In the genomic region with DNA sequence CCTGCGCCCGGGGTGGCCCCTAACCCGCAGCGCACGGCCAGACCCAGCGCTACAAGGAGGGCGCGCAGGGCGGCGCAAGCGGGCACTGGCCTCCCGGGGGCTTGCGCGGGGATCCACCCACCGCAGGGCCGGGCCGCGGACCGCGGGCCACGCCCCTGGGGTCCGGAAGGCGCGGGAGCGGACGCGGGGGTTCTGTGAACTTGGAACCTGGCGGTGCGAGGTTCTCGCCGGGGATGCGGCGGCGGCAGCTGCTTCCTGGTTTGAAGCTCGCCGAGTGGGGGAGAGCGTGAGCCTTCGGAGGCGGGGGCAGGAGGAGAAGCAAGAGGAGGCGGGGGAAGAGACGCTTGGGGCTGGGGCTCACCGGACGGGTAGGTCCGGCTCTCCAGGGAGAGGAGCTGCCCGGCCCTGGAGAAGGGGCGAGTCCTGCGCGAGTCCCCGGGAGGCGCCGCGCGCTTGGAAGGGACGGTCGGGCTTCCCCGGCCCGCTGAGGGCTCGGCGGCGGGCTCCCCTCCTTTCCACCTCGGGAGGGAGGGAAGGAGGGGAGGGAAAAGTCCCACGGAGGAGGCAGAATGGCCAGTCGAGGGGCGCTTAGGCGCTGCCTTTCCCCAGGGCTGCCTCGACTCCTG, we compare ENCODE assay signal across 8 cellular contexts. TPM values are rescaled to one million over a fixed set of nuclear protein-coding genes. Genes with fewer than 3 reads are reported as not detected.
DNase-seq lines count a peak whose midpoint lies in the region; ATAC-seq and TF ChIP-seq lines count a peak whose summit lies in the region.

TSS of gene PRKCH (plus strand) at position 195 of the 626 bp plus-strand sequence. CDS start 523 bp downstream, outside the sequence.

- no peaks in the 10 kb centered on the region for H4K20me1 ChIP-seq in SU-DHL-6 (ENCODE audit: low read depth, low read length)

- H3K27me3 ChIP-seq in SU-DHL-6 (ENCODE audit: low read length): no peaks in the 10 kb centered on the region
- H3K27me3 ChIP-seq in heart left ventricle: peaks cover 0 to 20% (median 4%) of the 10 kb centered on the region in 9 donors

- H3K9me3 ChIP-seq in SU-DHL-6 (ENCODE audit: insufficient read depth, low read length): no peaks in the 10 kb centered on the region
- peaks cover 0 to 9% (median 0%) of the 10 kb centered on the region in 12 donors for H3K9me3 ChIP-seq in heart left ventricle

- DNase-seq in ACHN (peak; percentile 55), GM19238 (ENCODE audit: insufficient read length, low spot score) (peak; percentile 35), heart left ventricle (peak; percentile 76 to 90 (median 83)), pulmonary artery endothelial cell (ENCODE audit: low read depth, low spot score) (peak; percentile 83)
- peak; percentile 87 for DNase-seq in activated naive CD8-positive, alpha-beta T cell treated with anti-CD3 and anti-CD28 coated beads, Interleukin-2, amount 10 ng/mL, durations not matched to agents 7 days and 5 days

- H3K4me3 Mint-ChIP-seq in IgD-negative memory B cell: peak within 1 kb of the TSS; percentile 73 to 92 (median 88)
- H3K4me3 Mint-ChIP-seq in activated naive CD8-positive, alpha-beta T cell treated with anti-CD3 and anti-CD28 coated beads, Interleukin-2, amount 10 ng/mL, durations not matched to agents 7 days and 5 days: peak within 1 kb of the TSS; percentile 99

- H3K36me3 ChIP-seq in SU-DHL-6 (ENCODE audit: low read length): no peaks in the 10 kb centered on the region
- no peaks in the 10 kb centered on the region for H3K36me3 ChIP-seq in heart left ventricle
- no peaks in the 10 kb centered on the region for H3K36me3 ChIP-seq in urinary bladder (ENCODE audit: insufficient read depth)

- no peak within 1 kb of the TSS for H2AFZ ChIP-seq in SU-DHL-6 (ENCODE audit: low read depth, low read length, severe bottlenecking)

- H3K4me2 ChIP-seq in SU-DHL-6 (ENCODE audit: low read depth, low read length, poor library complexity, severe bottlenecking): peak within 1 kb of the TSS; percentile 19

- peaks cover 0 to 3% (median 0%) of the 10 kb centered on the region in 3 donors for H3K9me3 Mint-ChIP-seq in IgD-negative memory B cell
- H3K9me3 Mint-ChIP-seq in activated naive CD8-positive, alpha-beta T cell treated with anti-CD3 and anti-CD28 coated beads, Interleukin-2, amount 10 ng/mL, durations not matched to agents 7 days and 5 days: no peaks in the 10 kb centered on the region

- in situ Hi-C loops in ACHN (cut with HindIII; ENCODE audit: low pct_ligation_motif_present, low pct_unique_long_range_greater_than_20kb, low sequenced_read_pairs): no loop called here

- H3K79me2 ChIP-seq in SU-DHL-6 (ENCODE audit: insufficient read depth, low read length): no peaks in the 10 kb centered on the region

- no peaks in the 10 kb centered on the region for H3F3A ChIP-seq in SU-DHL-6 (ENCODE audit: insufficient read depth)

- TF ChIP-seq CTCF in SU-DHL-6 (IDR thresholded peaks at IDR 0.05; ENCODE audit: insufficient read depth, low read length, poor library complexity, severe bottlenecking): no peak
- TF ChIP-seq CTCF in heart left ventricle (IDR thresholded peaks at IDR 0.05): peak in 7 of 12 donors; percentile 12 to 44 (median 26)

- POLR2A ChIA-PET in activated naive CD8-positive, alpha-beta T cell treated with anti-CD3 and anti-CD28 coated beads, Interleukin-2, amount 10 ng/mL, durations not matched to agents 7 days and 5 days (lab: Charles Lee): interaction anchor here (0.6 to 6.4 kb wide), 23 partner anchors 13 to 440 kb away, joined by 3 to 188 read pairs (median 4); partner anchors contain the start of gene SNAPC1

- H3K4me1 ChIP-seq in heart left ventricle (peaks cover 0 to 20% (median 7%) of the 10 kb centered on the region in 12 donors), urinary bladder (ENCODE audit: insufficient read depth) (no peaks in the 10 kb centered on the region)

- H3K9ac ChIP-seq in SU-DHL-6 (ENCODE audit: low read length): no peak within 1 kb of the TSS

- no peaks in the 10 kb centered on the region for H3K9me2 ChIP-seq in SU-DHL-6 (replicated peaks; ENCODE audit: insufficient read depth, low read length)

- H3K27ac Mint-ChIP-seq in IgD-negative memory B cell: peak within 1 kb of the TSS in 1 of 3 donors; percentile 47
- peak within 1 kb of the TSS; percentile 96 for H3K27ac Mint-ChIP-seq in activated naive CD8-positive, alpha-beta T cell treated with anti-CD3 and anti-CD28 coated beads, Interleukin-2, amount 10 ng/mL, durations not matched to agents 7 days and 5 days

- H3K4me1 Mint-ChIP-seq in IgD-negative memory B cell: peaks cover 0 to 9% (median 9%) of the 10 kb centered on the region in 3 donors
- H3K4me1 Mint-ChIP-seq in activated naive CD8-positive, alpha-beta T cell treated with anti-CD3 and anti-CD28 coated beads, Interleukin-2, amount 10 ng/mL, durations not matched to agents 7 days and 5 days: peaks cover 11% of the 10 kb centered on the region

- no peak within 1 kb of the TSS for H3K4me3 ChIP-seq in SU-DHL-6 (ENCODE audit: insufficient read depth, low read length, poor library complexity, severe bottlenecking)
- peak within 1 kb of the TSS; percentile 63 to 89 (median 77) for H3K4me3 ChIP-seq in heart left ventricle
- peak within 1 kb of the TSS; percentile 39 for H3K4me3 ChIP-seq in urinary bladder (ENCODE audit: low read depth, low read length)

- H3K27me3 Mint-ChIP-seq in IgD-negative memory B cell: peaks cover 14% of the 10 kb centered on the region
- H3K27me3 Mint-ChIP-seq in activated naive CD8-positive, alpha-beta T cell treated with anti-CD3 and anti-CD28 coated beads, Interleukin-2, amount 10 ng/mL, durations not matched to agents 7 days and 5 days: no peaks in the 10 kb centered on the region

- peak; percentile 75 for ATAC-seq in activated naive CD8-positive, alpha-beta T cell treated with anti-CD3 and anti-CD28 coated beads, Interleukin-2, amount 10 ng/mL, durations not matched to agents 7 days and 5 days (ENCODE audit: low read depth)
- ATAC-seq in heart left ventricle: peak; percentile 39 to 81 (median 78)

- 0 to 1% (median 1%) methylated on average over 48 to 66 of the region's 66 CpGs for whole genome bisulfite sequencing in heart left ventricle, 4 donors
- under 1% methylated on average over 66 of the region's 66 CpGs for WGBS in urinary bladder

- TF ChIP-seq POLR2A in heart left ventricle (IDR thresholded peaks at IDR 0.05): peak in 1 of 2 donors; percentile 30

- no peaks in the 10 kb centered on the region for H3K36me3 Mint-ChIP-seq in IgD-negative memory B cell
- H3K36me3 Mint-ChIP-seq in activated naive CD8-positive, alpha-beta T cell treated with anti-CD3 and anti-CD28 coated beads, Interleukin-2, amount 10 ng/mL, durations not matched to agents 7 days and 5 days: peaks cover 31% of the 10 kb centered on the region

- intact Hi-C loops in heart left ventricle (cut with DNase I): loop anchor here in 7 of 10 donors (2.0 to 10.0 kb wide), 8 partner anchors 36 to 136 kb away; no protein-coding TSS in a partner anchor

- H3K27ac ChIP-seq in SU-DHL-6 (ENCODE audit: low read depth, low read length): no peak within 1 kb of the TSS
- peak within 1 kb of the TSS; percentile 75 to 95 (median 89) for H3K27ac ChIP-seq in heart left ventricle
- H3K27ac ChIP-seq in urinary bladder (ENCODE audit: low read depth): peak within 1 kb of the TSS; percentile 75

RNA-seq across cellular contexts. Expression of gene PRKCH, which starts in this region (rescaled TPM):
- 9.6 TPM for polyA plus RNA-seq in IgD-negative memory B cell
- 100 to 1,000 TPM; 318 TPM for total RNA-seq in activated naive CD8-positive, alpha-beta T cell treated with anti-CD3 and anti-CD28 coated beads, Interleukin-2, amount 10 ng/mL, durations not matched to agents 7 days and 5 days
- total RNA-seq in heart left ventricle: 10 to 100 TPM; 13.2 to 42.1 (median 21.7) TPM
- polyA plus RNA-seq in heart left ventricle: 10 to 100 TPM in 1 of 2 donors, 1 to 10 TPM in 1; 6.1 to 49.2 TPM
- total RNA-seq in pulmonary artery endothelial cell: 282 and 283 TPM in 2 replicates
- total RNA-seq in urinary bladder: 53.6 TPM
- 13.3 TPM for polyA plus RNA-seq in urinary bladder

Comparison
In these comparisons a context has a peak if more than half of its experiments do, and no peak if none do; other contexts are left out.
1. DNase-seq: peak in every context shown above with its lines; median percentile 87 in activated naive CD8-positive, alpha-beta T cell treated with anti-CD3 and anti-CD28 coated beads, Interleukin-2, amount 10 ng/mL, durations not matched to agents 7 days and 5 days; 83 in heart left ventricle; 83 in pulmonary artery endothelial cell; 55 in ACHN; 35 in GM19238.